ENCODE assay signal across 1 cellular context in the genomic region with DNA sequence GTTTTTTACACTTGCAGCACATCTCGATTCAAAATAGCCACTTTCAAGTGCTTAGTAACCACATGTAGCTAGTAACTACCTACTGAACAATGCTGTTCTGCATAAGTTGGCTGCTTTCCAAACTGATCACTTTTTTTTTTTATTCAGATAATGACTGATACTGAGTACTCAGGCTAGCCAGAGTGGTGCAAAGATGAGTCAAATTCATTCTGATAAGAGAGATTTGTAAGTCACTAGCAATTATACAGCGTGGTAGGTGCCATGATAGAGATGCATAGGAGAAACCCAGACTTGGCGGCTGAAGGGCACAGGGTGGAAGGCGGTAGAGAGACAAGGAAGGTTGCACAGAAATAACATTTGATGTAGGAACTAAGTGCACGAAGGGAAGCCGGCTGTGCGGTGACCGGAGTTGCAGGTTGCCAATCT.
A peak's percentile ranks its signal among the peaks of the same experiment; 100 is the strongest.
TF ChIP-seq lines count a peak whose summit lies in the region.

No MANE protein-coding gene starts in this region.

TF ChIP-seq in GM12878, 131 proteins besides CTCF, POLR2A, EP300 and RAD21 (continued from another document):
- TF ChIP-seq CHD2 (IDR thresholded peaks at IDR 0.05; ENCODE audit: borderline replicate concordance, low read depth, low read length) (no peak), ZNF24 (IDR thresholded peaks at IDR 0.05) (no peak), SREBF1 (IDR thresholded peaks at IDR 0.05; ENCODE audit: low read length) (no peak), GABPA (IDR thresholded peaks at IDR 0.05; ENCODE audit: low read depth) (0 out of 2 replicates have a peak, but pooled peaks have one; percentile 39), POLR2AphosphoS2 (IDR thresholded peaks at IDR 0.05; ENCODE audit: low read depth, low read length) (no peak), EED (IDR thresholded peaks at IDR 0.05; ENCODE audit: low read depth) (peak; percentile 35; the same call in 1 of the 2 replicates), NR2C1 (IDR thresholded peaks at IDR 0.05) (peak; percentile 42; the same call in 1 of the 2 replicates), MTA3 (IDR thresholded peaks at IDR 0.05; ENCODE audit: borderline replicate concordance, low read length) (no peak), SMC3 (IDR thresholded peaks at IDR 0.05; ENCODE audit: borderline replicate concordance, low read length) (no peak), BRCA1 (IDR thresholded peaks at IDR 0.05; ENCODE audit: low read depth, low read length) (no peak), MEF2B (IDR thresholded peaks at IDR 0.05; ENCODE audit: partially characterized antibody, poor library complexity, severe bottlenecking) (no peak), ETV6 (conservative IDR thresholded peaks at IDR 0.05 in 1 of 2, IDR thresholded peaks at IDR 0.05 in 1 of 2; ENCODE audit: borderline replicate concordance in 1 of 2, low read depth in 1 of 2) (no peak), ZBED1 (IDR thresholded peaks at IDR 0.05; ENCODE audit: borderline replicate concordance) (no peak), EGR1 (IDR thresholded peaks at IDR 0.05; ENCODE audit: borderline replicate concordance in 1 of 2, low read depth in 2 of 2, low read length in 2 of 2) (no peak), FOXM1 (IDR thresholded peaks at IDR 0.05; ENCODE audit: low read depth, low read length) (no peak), CREM (IDR thresholded peaks at IDR 0.05; ENCODE audit: low read depth) (no peak), NRF1 (conservative IDR thresholded peaks at IDR 0.05; ENCODE audit: low read depth, low read length) (no peak)
- TF ChIP-seq, protein P1, sequence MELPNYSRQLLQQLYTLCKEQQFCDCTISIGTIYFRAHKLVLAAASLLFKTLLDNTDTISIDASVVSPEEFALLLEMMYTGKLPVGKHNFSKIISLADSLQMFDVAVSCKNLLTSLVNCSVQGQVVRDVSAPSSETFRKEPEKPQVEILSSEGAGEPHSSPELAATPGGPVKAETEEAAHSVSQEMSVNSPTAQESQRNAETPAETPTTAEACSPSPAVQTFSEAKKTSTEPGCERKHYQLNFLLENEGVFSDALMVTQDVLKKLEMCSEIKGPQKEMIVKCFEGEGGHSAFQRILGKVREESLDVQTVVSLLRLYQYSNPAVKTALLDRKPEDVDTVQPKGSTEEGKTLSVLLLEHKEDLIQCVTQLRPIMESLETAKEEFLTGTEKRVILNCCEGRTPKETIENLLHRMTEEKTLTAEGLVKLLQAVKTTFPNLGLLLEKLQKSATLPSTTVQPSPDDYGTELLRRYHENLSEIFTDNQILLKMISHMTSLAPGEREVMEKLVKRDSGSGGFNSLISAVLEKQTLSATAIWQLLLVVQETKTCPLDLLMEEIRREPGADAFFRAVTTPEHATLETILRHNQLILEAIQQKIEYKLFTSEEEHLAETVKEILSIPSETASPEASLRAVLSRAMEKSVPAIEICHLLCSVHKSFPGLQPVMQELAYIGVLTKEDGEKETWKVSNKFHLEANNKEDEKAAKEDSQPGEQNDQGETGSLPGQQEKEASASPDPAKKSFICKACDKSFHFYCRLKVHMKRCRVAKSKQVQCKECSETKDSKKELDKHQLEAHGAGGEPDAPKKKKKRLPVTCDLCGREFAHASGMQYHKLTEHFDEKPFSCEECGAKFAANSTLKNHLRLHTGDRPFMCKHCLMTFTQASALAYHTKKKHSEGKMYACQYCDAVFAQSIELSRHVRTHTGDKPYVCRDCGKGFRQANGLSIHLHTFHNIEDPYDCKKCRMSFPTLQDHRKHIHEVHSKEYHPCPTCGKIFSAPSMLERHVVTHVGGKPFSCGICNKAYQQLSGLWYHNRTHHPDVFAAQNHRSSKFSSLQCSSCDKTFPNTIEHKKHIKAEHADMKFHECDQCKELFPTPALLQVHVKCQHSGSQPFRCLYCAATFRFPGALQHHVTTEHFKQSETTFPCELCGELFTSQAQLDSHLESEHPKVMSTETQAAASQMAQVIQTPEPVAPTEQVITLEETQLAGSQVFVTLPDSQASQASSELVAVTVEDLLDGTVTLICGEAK (IDR thresholded peaks at IDR 0.05; ENCODE audit: borderline replicate concordance), result peak; percentile 14; the same call in 1 of the 2 replicates
- TF ChIP-seq, protein P2, sequence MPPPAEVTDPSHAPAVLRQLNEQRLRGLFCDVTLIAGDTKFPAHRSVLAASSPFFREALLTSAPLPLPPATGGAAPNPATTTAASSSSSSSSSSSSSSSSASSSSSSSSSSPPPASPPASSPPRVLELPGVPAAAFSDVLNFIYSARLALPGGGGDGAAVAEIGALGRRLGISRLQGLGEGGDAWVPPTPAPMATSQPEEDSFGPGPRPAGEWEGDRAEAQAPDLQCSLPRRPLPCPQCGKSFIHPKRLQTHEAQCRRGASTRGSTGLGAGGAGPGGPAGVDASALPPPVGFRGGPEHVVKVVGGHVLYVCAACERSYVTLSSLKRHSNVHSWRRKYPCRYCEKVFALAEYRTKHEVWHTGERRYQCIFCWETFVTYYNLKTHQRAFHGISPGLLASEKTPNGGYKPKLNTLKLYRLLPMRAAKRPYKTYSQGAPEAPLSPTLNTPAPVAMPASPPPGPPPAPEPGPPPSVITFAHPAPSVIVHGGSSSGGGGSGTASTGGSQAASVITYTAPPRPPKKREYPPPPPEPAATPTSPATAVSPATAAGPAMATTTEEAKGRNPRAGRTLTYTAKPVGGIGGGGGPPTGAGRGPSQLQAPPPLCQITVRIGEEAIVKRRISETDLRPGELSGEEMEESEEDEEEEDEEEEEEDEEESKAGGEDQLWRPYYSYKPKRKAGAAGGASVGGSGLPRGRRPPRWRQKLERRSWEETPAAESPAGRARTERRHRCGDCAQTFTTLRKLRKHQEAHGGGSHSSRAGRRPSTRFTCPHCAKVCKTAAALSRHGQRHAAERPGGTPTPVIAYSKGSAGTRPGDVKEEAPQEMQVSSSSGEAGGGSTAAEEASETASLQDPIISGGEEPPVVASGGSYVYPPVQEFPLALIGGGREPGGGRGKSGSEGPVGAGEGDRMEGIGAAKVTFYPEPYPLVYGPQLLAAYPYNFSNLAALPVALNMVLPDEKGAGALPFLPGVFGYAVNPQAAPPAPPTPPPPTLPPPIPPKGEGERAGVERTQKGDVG (CRISPR knock-in tag; IDR thresholded peaks at IDR 0.05), result no peak
- TF ChIP-seq, protein P3, sequence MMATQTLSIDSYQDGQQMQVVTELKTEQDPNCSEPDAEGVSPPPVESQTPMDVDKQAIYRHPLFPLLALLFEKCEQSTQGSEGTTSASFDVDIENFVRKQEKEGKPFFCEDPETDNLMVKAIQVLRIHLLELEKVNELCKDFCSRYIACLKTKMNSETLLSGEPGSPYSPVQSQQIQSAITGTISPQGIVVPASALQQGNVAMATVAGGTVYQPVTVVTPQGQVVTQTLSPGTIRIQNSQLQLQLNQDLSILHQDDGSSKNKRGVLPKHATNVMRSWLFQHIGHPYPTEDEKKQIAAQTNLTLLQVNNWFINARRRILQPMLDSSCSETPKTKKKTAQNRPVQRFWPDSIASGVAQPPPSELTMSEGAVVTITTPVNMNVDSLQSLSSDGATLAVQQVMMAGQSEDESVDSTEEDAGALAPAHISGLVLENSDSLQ (IDR thresholded peaks at IDR 0.05), result 0 out of 2 replicates have a peak, but pooled peaks have one; percentile 8
- TF ChIP-seq, protein P4, sequence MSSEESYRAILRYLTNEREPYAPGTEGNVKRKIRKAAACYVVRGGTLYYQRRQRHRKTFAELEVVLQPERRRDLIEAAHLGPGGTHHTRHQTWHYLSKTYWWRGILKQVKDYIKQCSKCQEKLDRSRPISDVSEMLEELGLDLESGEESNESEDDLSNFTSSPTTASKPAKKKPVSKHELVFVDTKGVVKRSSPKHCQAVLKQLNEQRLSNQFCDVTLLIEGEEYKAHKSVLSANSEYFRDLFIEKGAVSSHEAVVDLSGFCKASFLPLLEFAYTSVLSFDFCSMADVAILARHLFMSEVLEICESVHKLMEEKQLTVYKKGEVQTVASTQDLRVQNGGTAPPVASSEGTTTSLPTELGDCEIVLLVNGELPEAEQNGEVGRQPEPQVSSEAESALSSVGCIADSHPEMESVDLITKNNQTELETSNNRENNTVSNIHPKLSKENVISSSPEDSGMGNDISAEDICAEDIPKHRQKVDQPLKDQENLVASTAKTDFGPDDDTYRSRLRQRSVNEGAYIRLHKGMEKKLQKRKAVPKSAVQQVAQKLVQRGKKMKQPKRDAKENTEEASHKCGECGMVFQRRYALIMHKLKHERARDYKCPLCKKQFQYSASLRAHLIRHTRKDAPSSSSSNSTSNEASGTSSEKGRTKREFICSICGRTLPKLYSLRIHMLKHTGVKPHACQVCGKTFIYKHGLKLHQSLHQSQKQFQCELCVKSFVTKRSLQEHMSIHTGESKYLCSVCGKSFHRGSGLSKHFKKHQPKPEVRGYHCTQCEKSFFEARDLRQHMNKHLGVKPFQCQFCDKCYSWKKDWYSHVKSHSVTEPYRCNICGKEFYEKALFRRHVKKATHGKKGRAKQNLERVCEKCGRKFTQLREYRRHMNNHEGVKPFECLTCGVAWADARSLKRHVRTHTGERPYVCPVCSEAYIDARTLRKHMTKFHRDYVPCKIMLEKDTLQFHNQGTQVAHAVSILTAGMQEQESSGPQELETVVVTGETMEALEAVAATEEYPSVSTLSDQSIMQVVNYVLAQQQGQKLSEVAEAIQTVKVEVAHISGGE (CRISPR knock-in tag; IDR thresholded peaks at IDR 0.05), result peak; percentile 44; the same call in 1 of the 2 replicates
